Comparison of ENCODE assay signal across 1 cellular context in genomic region chr3:169669816-169670215, GRCh38.
TF ChIP-seq lines count a peak whose summit lies in the region.

No MANE protein-coding gene starts in this region.

TF ChIP-seq in neural cell, 6 proteins besides CTCF, POLR2A, EP300 and RAD21 (continued from another document):
- TF ChIP-seq REST (IDR thresholded peaks at IDR 0.05; ENCODE audit: borderline replicate concordance) (no peak), SMC3 (conservative IDR thresholded peaks at IDR 0.05; ENCODE audit: poor library complexity) (no peak), TAF1 (IDR thresholded peaks at IDR 0.05; ENCODE audit: low read depth) (no peak), POLR2AphosphoS5 (IDR thresholded peaks at IDR 0.05) (no peak)
